1 cellular context compared by ENCODE assay signal in genomic region chr15:74373731-74374647, GRCh38.
TF ChIP-seq lines count a peak whose summit lies in the region.

No MANE protein-coding gene starts in this region.

TF ChIP-seq in GM12878, 131 proteins besides CTCF, POLR2A, EP300 and RAD21 (continued from another document):
- TF ChIP-seq BCL3 (IDR thresholded peaks at IDR 0.05; ENCODE audit: borderline replicate concordance, insufficient read depth, low read depth, low read length, poor library complexity, severe bottlenecking) (peak; percentile 14), ZNF687 (IDR thresholded peaks at IDR 0.05) (0 out of 2 replicates have a peak, but pooled peaks have one; percentile 17), STAT1 (conservative IDR thresholded peaks at IDR 0.05) (0 out of 2 replicates have a peak, but pooled peaks have one; percentile 52), CHD2 (IDR thresholded peaks at IDR 0.05; ENCODE audit: borderline replicate concordance, low read depth, low read length) (peak; percentile 78), REST (IDR thresholded peaks at IDR 0.05; ENCODE audit: low read depth, low read length) (no peak), PBX3 (IDR thresholded peaks at IDR 0.05; ENCODE audit: insufficient replicate concordance, low read depth, low read length) (no peak), PAX5 (IDR thresholded peaks at IDR 0.05; ENCODE audit: borderline replicate concordance, low read depth, low read length) (0 out of 2 replicates have a peak, but pooled peaks have one; percentile 25), YY1 (IDR thresholded peaks at IDR 0.05; ENCODE audit: low read depth, low read length) (peak; percentile 73), ZSCAN29 (IDR thresholded peaks at IDR 0.05) (no peak), FOS (IDR thresholded peaks at IDR 0.05; ENCODE audit: borderline replicate concordance, extremely low read depth, insufficient read length) (peak; percentile 40), MEF2A (IDR thresholded peaks at IDR 0.05; ENCODE audit: insufficient read depth, low read depth, low read length) (0 out of 2 replicates have a peak, but pooled peaks have one; percentile 34), SREBF2 (IDR thresholded peaks at IDR 0.05; ENCODE audit: low read length) (0 out of 2 replicates have a peak, but pooled peaks have one; percentile 16), IKZF1 (conservative IDR thresholded peaks at IDR 0.05) (peak; percentile 48), RUNX3 (IDR thresholded peaks at IDR 0.05; ENCODE audit: low read length) (peak; percentile 35), RFX5 (IDR thresholded peaks at IDR 0.05; ENCODE audit: low read depth, low read length) (peak; percentile 95), DPF2 (IDR thresholded peaks at IDR 0.05) (no peak), PKNOX1 (IDR thresholded peaks at IDR 0.05) (peak; percentile 73), GATAD2B (conservative IDR thresholded peaks at IDR 0.05; ENCODE audit: low read depth) (peak; percentile 44), PML (IDR thresholded peaks at IDR 0.05; ENCODE audit: low read length) (no peak), NFYA (IDR thresholded peaks at IDR 0.05; ENCODE audit: borderline replicate concordance, low read depth, low read length) (no peak), IKZF2 (IDR thresholded peaks at IDR 0.05) (peak in 1 of 2 experiments; percentile 14; a peak in 1 of 4 replicates), IRF3 (IDR thresholded peaks at IDR 0.05) (no peak), BHLHE40 (IDR thresholded peaks at IDR 0.05; ENCODE audit: borderline replicate concordance in 1 of 2, low read depth in 2 of 2, low read length in 1 of 2) (peak; percentile 61 to 80; a peak in 3 of 4 replicates), SMARCA5 (IDR thresholded peaks at IDR 0.05) (peak; percentile 82), SMC3 (IDR thresholded peaks at IDR 0.05; ENCODE audit: borderline replicate concordance, low read length) (peak; percentile 69), MAX (IDR thresholded peaks at IDR 0.05; ENCODE audit: low read depth, low read length) (peak; percentile 54), LARP7 (IDR thresholded peaks at IDR 0.05) (peak; percentile 62; the same call in 1 of the 2 replicates), EED (IDR thresholded peaks at IDR 0.05; ENCODE audit: low read depth) (0 out of 2 replicates have a peak, but pooled peaks have one; percentile 12), NKRF (conservative IDR thresholded peaks at IDR 0.05) (peak; percentile 66), SP1 (IDR thresholded peaks at IDR 0.05; ENCODE audit: low read depth, low read length) (peak; percentile 86), TCF12 (IDR thresholded peaks at IDR 0.05; ENCODE audit: low read depth, low read length) (peak; percentile 62; the same call in 1 of the 2 replicates), TARDBP (IDR thresholded peaks at IDR 0.05; ENCODE audit: borderline replicate concordance) (no peak)
